ENCODE assay signal across 10 cellular contexts in the genomic region with DNA sequence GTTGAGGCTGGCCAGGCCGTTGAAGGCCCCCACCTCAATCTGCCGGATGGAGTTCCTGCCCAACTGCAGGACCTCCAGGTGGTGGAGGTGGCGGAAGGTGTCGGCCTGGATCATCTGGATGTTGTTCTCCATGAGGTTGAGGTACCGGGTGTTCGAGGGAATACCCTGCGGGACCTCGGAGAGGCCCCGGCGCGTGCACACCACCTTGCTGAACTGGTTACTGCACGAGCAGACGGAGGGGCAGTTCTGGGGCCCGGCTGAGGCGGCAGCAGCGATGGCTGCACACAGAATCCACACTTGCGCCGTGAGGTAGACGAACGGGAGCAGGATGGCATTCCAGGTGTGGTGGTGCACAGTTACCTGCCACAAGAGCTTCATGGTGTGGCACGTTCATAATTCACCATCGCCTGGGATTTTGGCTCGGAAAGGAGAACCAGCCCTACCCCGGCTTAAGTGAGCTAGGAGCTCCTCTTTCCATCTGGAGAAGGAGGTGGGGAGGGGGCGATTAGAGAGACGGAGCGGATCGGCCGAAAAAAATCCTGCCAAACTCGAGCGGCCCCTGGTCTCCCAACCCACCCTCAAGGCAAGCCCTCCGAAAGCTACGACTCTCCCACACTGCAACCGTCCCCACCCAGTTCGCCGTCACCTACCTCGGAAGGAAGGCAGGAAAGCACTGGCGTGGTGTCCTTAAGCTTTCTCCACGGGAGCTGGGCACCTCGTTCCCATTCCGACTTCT. TPM values are rescaled to one million over a fixed set of nuclear protein-coding genes. Genes with fewer than 3 reads are reported as not detected.
DNase-seq lines count a peak whose midpoint lies in the region; ATAC-seq and TF ChIP-seq lines count a peak whose summit lies in the region.
"Had no signal": no experiment of that assay in that cellular context is flagged by ENCODE, and none has a peak within 500 bp of the region (broad histone marks: within the 10 kb centered on the region; RNA-seq: fewer than 3 reads in every experiment).

No MANE protein-coding gene starts in this region.

- 77% methylated on average over 41 of the region's 41 CpGs for WGBS in heart right ventricle, 2 donors
- 76% methylated on average over 41 of the region's 41 CpGs for WGBS in urinary bladder

- no peaks in the 10 kb centered on the region for H3K9me3 ChIP-seq in heart right ventricle

- H3K36me3 Mint-ChIP-seq in naive thymus-derived CD8-positive, alpha-beta T cell, result peaks cover 6 to 9% (median 9%) of the 10 kb centered on the region in 3 donors

- H3K27me3 Mint-ChIP-seq in naive thymus-derived CD8-positive, alpha-beta T cell, result peaks cover 0 to 7% (median 0%) of the 10 kb centered on the region in 5 donors

- H3K4me3 ChIP-seq in heart right ventricle (peak overlapping the region in 9 of 10 donors; percentile 9 to 71 (median 57)), urinary bladder (ENCODE audit: low read depth, low read length) (peak overlapping the region; percentile 75)

- intact Hi-C loops in heart right ventricle (cut with DNase I), result loop anchor here in 6 of 10 donors (5.0 to 10.0 kb wide), 5 partner anchors 174 to 326 kb away; no protein-coding TSS in a partner anchor
- intact Hi-C loops in left cardiac atrium (cut with DNase I), result loop anchor here in 1 of 2 donors (10.0 kb wide), 1 partner anchor 446 kb away; a partner anchor contains a TSS

- H3K4me1 Mint-ChIP-seq in naive thymus-derived CD8-positive, alpha-beta T cell, result peaks cover 14 to 33% (median 23%) of the 10 kb centered on the region in 4 donors

- peaks cover 6 to 48% (median 33%) of the 10 kb centered on the region in 9 donors for H3K4me1 ChIP-seq in heart right ventricle
- peaks cover 2% of the 10 kb centered on the region for H3K4me1 ChIP-seq in urinary bladder (ENCODE audit: insufficient read depth)

- H3K27ac ChIP-seq in heart right ventricle, result peak overlapping the region in 3 of 10 donors; percentile 37 to 62 (median 53)
- no peak overlapping the region for H3K27ac ChIP-seq in urinary bladder (ENCODE audit: low read depth)

- DNase-seq in heart right ventricle (no peak), left cardiac atrium (no peak), ecto neural progenitor cell (ENCODE audit: low spot score) (peak; percentile 67), NCI-H2029 treated with DMSO at 0.1 percent for 48 hours (lab: John Stamatoyannopoulos, UW) (no peak), NCI-H1417 treated with DMSO at 0.1 percent for 48 hours (lab: John Stamatoyannopoulos, UW) (no peak)
- DNase-seq in naive thymus-derived CD8-positive, alpha-beta T cell, result no peak
- DNase-seq: amniotic stem cell, SHP77 had no signal

- no peak overlapping the region for H3K27ac Mint-ChIP-seq in naive thymus-derived CD8-positive, alpha-beta T cell

- no peak for TF ChIP-seq CTCF in heart right ventricle (IDR thresholded peaks at IDR 0.05)

- H3K27me3 ChIP-seq in heart right ventricle, result no peaks in the 10 kb centered on the region

- H3K36me3 ChIP-seq in heart right ventricle (peaks cover 0 to 9% (median 0%) of the 10 kb centered on the region in 9 donors), urinary bladder (ENCODE audit: insufficient read depth) (no peaks in the 10 kb centered on the region)

- POLR2A ChIA-PET in naive thymus-derived CD8-positive, alpha-beta T cell (lab: Charles Lee), result interaction anchor here (1.3 kb wide), 1 partner anchor 73 kb away, joined by 3 read pairs; no protein-coding TSS in a partner anchor

- ATAC-seq in heart right ventricle (peak in 1 of 8 donors; percentile 5), left cardiac atrium (no peak), HG03095 (IDR thresholded peaks at IDR 0.05; ENCODE audit: unreplicated experiment) (no peak)
- ATAC-seq in naive thymus-derived CD8-positive, alpha-beta T cell, result no peak

- H3K4me3 Mint-ChIP-seq in naive thymus-derived CD8-positive, alpha-beta T cell, result peak overlapping the region; percentile 46 to 85 (median 68)

- H3K9me3 Mint-ChIP-seq in naive thymus-derived CD8-positive, alpha-beta T cell, result peaks cover 0 to 2% (median 0%) of the 10 kb centered on the region in 9 donors

RNA-seq across cellular contexts. Expression of a gene that starts 0.8 kb away (rescaled TPM):
- total RNA-seq in heart right ventricle (1 to 10 TPM; 2.1 to 7.3 (median 3.1) TPM), left cardiac atrium (1 to 10 TPM; 3.9 to 8.3 TPM), urinary bladder (3.2 TPM)
- polyA plus RNA-seq in heart right ventricle (1 to 10 TPM in 1 of 2 donors, under 1 TPM in 1; 0.75 to 1.4 TPM), urinary bladder (0.98 TPM)
- under 1 TPM in 1 of 2 experiments, not detected in 1; 0.22 TPM for total RNA-seq in naive thymus-derived CD8-positive, alpha-beta T cell
- polyA plus RNA-seq in naive thymus-derived CD8-positive, alpha-beta T cell, result under 1 TPM in 1 of 3 donors, not detected in 2; 0.15 TPM
